ENCODE assay signal across 7 cellular contexts in the genomic region with DNA sequence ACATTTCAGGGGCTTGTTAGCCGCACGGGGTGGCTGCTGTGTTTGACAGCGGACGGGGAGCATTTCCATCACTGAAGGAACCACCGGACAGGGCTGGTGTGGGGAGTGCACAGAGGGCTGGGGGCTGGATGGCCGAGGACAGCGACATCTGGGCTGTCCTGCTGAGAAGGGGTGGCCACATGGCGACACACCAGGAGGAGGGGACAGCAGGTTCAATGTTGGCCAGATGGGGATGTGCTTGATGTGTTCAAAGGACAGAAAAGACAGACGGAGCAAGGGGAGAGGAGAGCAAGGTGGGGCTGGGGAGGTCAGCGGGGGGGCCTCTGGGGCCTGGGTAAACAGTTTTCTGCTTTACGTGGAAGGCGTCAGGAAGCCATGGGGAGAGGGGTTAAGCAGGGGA. TPM values are rescaled to one million over a fixed set of nuclear protein-coding genes. Genes with fewer than 3 reads are reported as not detected.
"Had no signal": no experiment of that assay in that cellular context is flagged by ENCODE, and none has a peak within 500 bp of the region (broad histone marks: within the 10 kb centered on the region; RNA-seq: fewer than 3 reads in every experiment).

No MANE protein-coding gene starts in this region.

RNA-seq across cellular contexts. Expression of a gene that starts 12.8 kb away (rescaled TPM):
- total RNA-seq: HT1080, K562, M059J, NCI-H460, OCI-LY7, PC-3, SK-MEL-5 had no signal
